Comparison of ENCODE assay signal across 8 cellular contexts in genomic region chr6:106145741-106146227, GRCh38. TPM values are rescaled to one million over a fixed set of nuclear protein-coding genes. Genes with fewer than 3 reads are reported as not detected.
DNase-seq lines count a peak whose midpoint lies in the region; ATAC-seq and TF ChIP-seq lines count a peak whose summit lies in the region.

No MANE protein-coding gene starts in this region.

- no peaks in the 10 kb centered on the region for H3K9me3 Mint-ChIP-seq in activated T-helper 2 cell treated with anti-CD3 and anti-CD28 coated beads, Interferon-gamma antibody, Interleukin-2, Interleukin-4, amounts not matched to agents 10 μg/mL and 5 μg/mL and 100 μg/mL, durations not matched to agents 14 hours and 24 hours and 36 hours
- no peaks in the 10 kb centered on the region for H3K9me3 Mint-ChIP-seq in osteocyte (ENCODE audit: unreplicated experiment)

- ATAC-seq in GM19351 (IDR thresholded peaks at IDR 0.05; ENCODE audit: unreplicated experiment) = peak; percentile 25
- peak; percentile 39 for ATAC-seq in HG03095 (IDR thresholded peaks at IDR 0.05; ENCODE audit: unreplicated experiment)

- no peak for TF ChIP-seq CTCF in osteocyte (IDR thresholded peaks at IDR 0.05)

- H3K27me3 Mint-ChIP-seq in activated T-helper 2 cell treated with anti-CD3 and anti-CD28 coated beads, Interferon-gamma antibody, Interleukin-2, Interleukin-4, amounts not matched to agents 10 μg/mL and 5 μg/mL and 100 μg/mL, durations not matched to agents 14 hours and 24 hours and 36 hours (ENCODE audit: low read depth) = no peaks in the 10 kb centered on the region
- H3K27me3 Mint-ChIP-seq in osteocyte (ENCODE audit: unreplicated experiment) = peaks cover 6% of the 10 kb centered on the region

- peak; percentile 51 for DNase-seq in EL
- DNase-seq in activated T-helper 2 cell treated with anti-CD3 and anti-CD28 coated beads, Interferon-gamma antibody, Interleukin-2, Interleukin-4, amounts not matched to agents 10 μg/mL and 5 μg/mL and 100 μg/mL, durations not matched to agents 14 hours and 24 hours and 36 hours (ENCODE audit: low spot score) = no peak
- no peak for DNase-seq in GM19240 (ENCODE audit: insufficient read length, low spot score)
- DNase-seq in NCI-H446 (lab: John Stamatoyannopoulos, UW) = no peak
- no peak for DNase-seq in mesenteric fat pad (ENCODE audit: low spot score)
- no peak for DNase-seq in osteocyte (ENCODE audit: extremely low spot score, unreplicated experiment)

- no peaks in the 10 kb centered on the region for H3K36me3 Mint-ChIP-seq in activated T-helper 2 cell treated with anti-CD3 and anti-CD28 coated beads, Interferon-gamma antibody, Interleukin-2, Interleukin-4, amounts not matched to agents 10 μg/mL and 5 μg/mL and 100 μg/mL, durations not matched to agents 14 hours and 24 hours and 36 hours (ENCODE audit: low read depth)
- no peaks in the 10 kb centered on the region for H3K36me3 Mint-ChIP-seq in osteocyte (ENCODE audit: unreplicated experiment)

- no peak overlapping the region for H3K4me3 Mint-ChIP-seq in activated T-helper 2 cell treated with anti-CD3 and anti-CD28 coated beads, Interferon-gamma antibody, Interleukin-2, Interleukin-4, amounts not matched to agents 10 μg/mL and 5 μg/mL and 100 μg/mL, durations not matched to agents 14 hours and 24 hours and 36 hours (ENCODE audit: low read depth)
- H3K4me3 Mint-ChIP-seq in osteocyte (ENCODE audit: unreplicated experiment) = no peak overlapping the region

- H3K4me1 Mint-ChIP-seq in activated T-helper 2 cell treated with anti-CD3 and anti-CD28 coated beads, Interferon-gamma antibody, Interleukin-2, Interleukin-4, amounts not matched to agents 10 μg/mL and 5 μg/mL and 100 μg/mL, durations not matched to agents 14 hours and 24 hours and 36 hours (ENCODE audit: low read depth) = peaks cover 75% of the 10 kb centered on the region
- peaks cover 1% of the 10 kb centered on the region for H3K4me1 Mint-ChIP-seq in osteocyte (ENCODE audit: unreplicated experiment)

- intact Hi-C loops in activated T-helper 2 cell treated with anti-CD3 and anti-CD28 coated beads, Interferon-gamma antibody, Interleukin-2, Interleukin-4, amounts not matched to agents 10 μg/mL and 5 μg/mL and 100 μg/mL, durations not matched to agents 14 hours and 24 hours and 36 hours (cut with micrococcal nuclease) = no loop called here

- H3K27ac Mint-ChIP-seq in activated T-helper 2 cell treated with anti-CD3 and anti-CD28 coated beads, Interferon-gamma antibody, Interleukin-2, Interleukin-4, amounts not matched to agents 10 μg/mL and 5 μg/mL and 100 μg/mL, durations not matched to agents 14 hours and 24 hours and 36 hours = peak overlapping the region; percentile 11
- H3K27ac Mint-ChIP-seq in osteocyte (ENCODE audit: unreplicated experiment) = no peak overlapping the region

RNA-seq across cellular contexts. Expression of gene PRDM1, which starts 59.6 kb away (rescaled TPM):
- total RNA-seq in activated T-helper 2 cell treated with anti-CD3 and anti-CD28 coated beads, Interferon-gamma antibody, Interleukin-2, Interleukin-4, amounts not matched to agents 10 μg/mL and 5 μg/mL and 100 μg/mL, durations not matched to agents 14 hours and 24 hours and 36 hours = 49.1 and 52.3 TPM in 2 replicates
- 10.6 TPM for total RNA-seq in mesenteric fat pad
- 0.29 TPM in 1 of 2 replicates, not detected in the other for total RNA-seq in osteocyte
